ENCODE assay signal across 10 cellular contexts in genomic region chr9:14346301-14346721, GRCh38. TPM values are rescaled to one million over a fixed set of nuclear protein-coding genes. Genes with fewer than 3 reads are reported as not detected.
DNase-seq lines count a peak whose midpoint lies in the region; ATAC-seq and TF ChIP-seq lines count a peak whose summit lies in the region.
"Had no signal": no experiment of that assay in that cellular context is flagged by ENCODE, and none has a peak within 500 bp of the region (broad histone marks: within the 10 kb centered on the region; RNA-seq: fewer than 3 reads in every experiment).

No MANE protein-coding gene starts in this region.

- peaks cover 63% of the 10 kb centered on the region for H3K27me3 Mint-ChIP-seq in GM23338 (ENCODE audit: insufficient read depth, low read depth, poor library complexity)

- H3K9me3 Mint-ChIP-seq in GM23338: no peaks in the 10 kb centered on the region

- H3K4me3 Mint-ChIP-seq in GM23338: no peak overlapping the region

- H3K4me1 ChIP-seq in GM23338 (ENCODE audit: insufficient read depth): peaks cover 68% of the 10 kb centered on the region

- H4K20me1 ChIP-seq in GM23338 (replicated peaks; ENCODE audit: insufficient read depth): no peaks in the 10 kb centered on the region

- in situ Hi-C loops in GM13977 (cut with MboI; ENCODE audit: low pct_unique_long_range_greater_than_20kb, low sequenced_read_pairs, unreplicated experiment): no loop called here

- no peak overlapping the region for H3K27ac ChIP-seq in GM23338 (ENCODE audit: low read depth)

- no peaks in the 10 kb centered on the region for H3K36me3 Mint-ChIP-seq in GM23338 (ENCODE audit: low read depth)
- H3K36me3 Mint-ChIP-seq: naive thymus-derived CD4-positive, alpha-beta T cell had no signal

- H2AFZ ChIP-seq in GM23338: peak overlapping the region; percentile 90

- ATAC-seq in GM23338 (peak; percentile 0; the same call in 1 of the 3 replicates), HG02840 (IDR thresholded peaks at IDR 0.05; ENCODE audit: low FRiP score, unreplicated experiment) (no peak)
- ATAC-seq: naive thymus-derived CD4-positive, alpha-beta T cell had no signal

- no peaks in the 10 kb centered on the region for H3K79me2 ChIP-seq in GM23338 (replicated peaks; ENCODE audit: insufficient read depth)

- peaks cover 40% of the 10 kb centered on the region for H3K4me1 Mint-ChIP-seq in GM23338

- H3K27ac Mint-ChIP-seq in GM23338: 0 out of 2 replicates have a peak overlapping the region, but pooled peaks have one; percentile 25

- no peak for TF ChIP-seq CTCF in GM23338 (conservative IDR thresholded peaks at IDR 0.05; ENCODE audit: low read depth in 2 of 2)
- TF ChIP-seq CTCF in choroid plexus epithelial cell (conservative IDR thresholded peaks at IDR 0.05; ENCODE audit: low read depth, low read length): no peak
- TF ChIP-seq CTCF in retinal pigment epithelial cell (conservative IDR thresholded peaks at IDR 0.05; ENCODE audit: low read depth, low read length): no peak
- TF ChIP-seq CTCF in GM13977 (IDR thresholded peaks at IDR 0.05; ENCODE audit: extremely low read depth, insufficient read depth, missing control alignments): no peak

- H3K9me2 ChIP-seq in GM23338 (ENCODE audit: insufficient read depth): no peaks in the 10 kb centered on the region

- H3K4me3 ChIP-seq in GM23338 (peak overlapping the region; percentile 88), choroid plexus epithelial cell (ENCODE audit: low read depth, low read length) (peak overlapping the region; percentile 22), retinal pigment epithelial cell (ENCODE audit: low read length) (peak overlapping the region; percentile 49)

- no peaks in the 10 kb centered on the region for H3K36me3 ChIP-seq in GM23338 (ENCODE audit: insufficient read depth)

- peak overlapping the region; percentile 100 for H3K4me2 ChIP-seq in GM23338

- H3F3A ChIP-seq in GM23338 (replicated peaks; ENCODE audit: low read depth): peaks cover 14% of the 10 kb centered on the region

- peaks cover 98% of the 10 kb centered on the region for H3K27me3 ChIP-seq in GM23338 (ENCODE audit: insufficient read depth)

- DNase-seq in GM23338 (ENCODE audit: low spot score) (peak; percentile 75), choroid plexus epithelial cell (ENCODE audit: low read depth) (no peak), islet precursor cell (peak; percentile 61), retinal pigment epithelial cell (ENCODE audit: low read depth) (no peak), mucosa of gallbladder (ENCODE audit: low spot score) (no peak), GM13977 (ENCODE audit: low spot score) (no peak)
- no peak for DNase-seq in activated naive CD4-positive, alpha-beta T cell treated with Interleukin-2 at 50 U/mL for 16 hours
- DNase-seq: MV-4-11; naive thymus-derived CD4-positive, alpha-beta T cell had no signal

TF ChIP-seq in GM23338, 12 proteins besides CTCF, POLR2A, EP300 and RAD21:
- TF ChIP-seq, protein P1, sequence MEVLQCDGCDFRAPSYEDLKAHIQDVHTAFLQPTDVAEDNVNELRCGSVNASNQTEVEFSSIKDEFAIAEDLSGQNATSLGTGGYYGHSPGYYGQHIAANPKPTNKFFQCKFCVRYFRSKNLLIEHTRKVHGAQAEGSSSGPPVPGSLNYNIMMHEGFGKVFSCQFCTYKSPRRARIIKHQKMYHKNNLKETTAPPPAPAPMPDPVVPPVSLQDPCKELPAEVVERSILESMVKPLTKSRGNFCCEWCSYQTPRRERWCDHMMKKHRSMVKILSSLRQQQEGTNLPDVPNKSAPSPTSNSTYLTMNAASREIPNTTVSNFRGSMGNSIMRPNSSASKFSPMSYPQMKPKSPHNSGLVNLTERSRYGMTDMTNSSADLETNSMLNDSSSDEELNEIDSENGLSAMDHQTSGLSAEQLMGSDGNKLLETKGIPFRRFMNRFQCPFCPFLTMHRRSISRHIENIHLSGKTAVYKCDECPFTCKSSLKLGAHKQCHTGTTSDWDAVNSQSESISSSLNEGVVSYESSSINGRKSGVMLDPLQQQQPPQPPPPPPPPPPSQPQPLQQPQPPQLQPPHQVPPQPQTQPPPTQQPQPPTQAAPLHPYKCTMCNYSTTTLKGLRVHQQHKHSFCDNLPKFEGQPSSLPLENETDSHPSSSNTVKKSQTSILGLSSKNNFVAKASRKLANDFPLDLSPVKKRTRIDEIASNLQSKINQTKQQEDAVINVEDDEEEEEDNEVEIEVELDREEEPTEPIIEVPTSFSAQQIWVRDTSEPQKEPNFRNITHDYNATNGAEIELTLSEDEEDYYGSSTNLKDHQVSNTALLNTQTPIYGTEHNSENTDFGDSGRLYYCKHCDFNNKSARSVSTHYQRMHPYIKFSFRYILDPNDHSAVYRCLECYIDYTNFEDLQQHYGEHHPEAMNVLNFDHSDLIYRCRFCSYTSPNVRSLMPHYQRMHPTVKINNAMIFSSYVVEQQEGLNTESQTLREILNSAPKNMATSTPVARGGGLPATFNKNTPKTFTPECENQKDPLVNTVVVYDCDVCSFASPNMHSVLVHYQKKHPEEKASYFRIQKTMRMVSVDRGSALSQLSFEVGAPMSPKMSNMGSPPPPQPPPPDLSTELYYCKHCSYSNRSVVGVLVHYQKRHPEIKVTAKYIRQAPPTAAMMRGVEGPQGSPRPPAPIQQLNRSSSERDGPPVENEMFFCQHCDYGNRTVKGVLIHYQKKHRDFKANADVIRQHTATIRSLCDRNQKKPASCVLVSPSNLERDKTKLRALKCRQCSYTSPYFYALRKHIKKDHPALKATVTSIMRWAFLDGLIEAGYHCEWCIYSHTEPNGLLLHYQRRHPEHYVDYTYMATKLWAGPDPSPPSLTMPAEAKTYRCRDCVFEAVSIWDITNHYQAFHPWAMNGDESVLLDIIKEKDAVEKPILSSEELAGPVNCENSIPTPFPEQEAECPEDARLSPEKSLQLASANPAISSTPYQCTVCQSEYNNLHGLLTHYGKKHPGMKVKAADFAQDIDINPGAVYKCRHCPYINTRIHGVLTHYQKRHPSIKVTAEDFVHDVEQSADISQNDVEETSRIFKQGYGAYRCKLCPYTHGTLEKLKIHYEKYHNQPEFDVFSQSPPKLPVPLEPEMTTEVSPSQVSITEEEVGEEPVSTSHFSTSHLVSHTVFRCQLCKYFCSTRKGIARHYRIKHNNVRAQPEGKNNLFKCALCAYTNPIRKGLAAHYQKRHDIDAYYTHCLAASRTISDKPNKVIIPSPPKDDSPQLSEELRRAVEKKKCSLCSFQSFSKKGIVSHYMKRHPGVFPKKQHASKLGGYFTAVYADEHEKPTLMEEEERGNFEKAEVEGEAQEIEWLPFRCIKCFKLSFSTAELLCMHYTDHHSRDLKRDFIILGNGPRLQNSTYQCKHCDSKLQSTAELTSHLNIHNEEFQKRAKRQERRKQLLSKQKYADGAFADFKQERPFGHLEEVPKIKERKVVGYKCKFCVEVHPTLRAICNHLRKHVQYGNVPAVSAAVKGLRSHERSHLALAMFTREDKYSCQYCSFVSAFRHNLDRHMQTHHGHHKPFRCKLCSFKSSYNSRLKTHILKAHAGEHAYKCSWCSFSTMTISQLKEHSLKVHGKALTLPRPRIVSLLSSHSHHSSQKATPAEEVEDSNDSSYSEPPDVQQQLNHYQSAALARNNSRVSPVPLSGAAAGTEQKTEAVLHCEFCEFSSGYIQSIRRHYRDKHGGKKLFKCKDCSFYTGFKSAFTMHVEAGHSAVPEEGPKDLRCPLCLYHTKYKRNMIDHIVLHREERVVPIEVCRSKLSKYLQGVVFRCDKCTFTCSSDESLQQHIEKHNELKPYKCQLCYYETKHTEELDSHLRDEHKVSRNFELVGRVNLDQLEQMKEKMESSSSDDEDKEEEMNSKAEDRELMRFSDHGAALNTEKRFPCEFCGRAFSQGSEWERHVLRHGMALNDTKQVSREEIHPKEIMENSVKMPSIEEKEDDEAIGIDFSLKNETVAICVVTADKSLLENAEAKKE (CRISPR knock-in tag; IDR thresholded peaks at IDR 0.05): no peak
- TF ChIP-seq POLR2AphosphoS5 (IDR thresholded peaks at IDR 0.05; ENCODE audit: low read depth) (peak; percentile 17; the same call in 1 of the 2 replicates), CREB1 (CRISPR knock-in tag; IDR thresholded peaks at IDR 0.05; ENCODE audit: low read depth) (peak; percentile 87)

RNA-seq across cellular contexts. Expression of gene NFIB, which starts 32.4 kb away (rescaled TPM):
- total RNA-seq in GM23338 (2014; rRNA removed; shearing (Covaris generic)): 2.6 and 4.7 TPM in 2 replicates
- polyA plus RNA-seq in GM23338 (2016; fragmentation: Nextera tagmentation; extraction: Ambion mirVana): 2.4 and 3.9 TPM in 2 replicates
- total RNA-seq in mucosa of gallbladder: 116 TPM
- polyA plus RNA-seq: naive thymus-derived CD4-positive, alpha-beta T cell had no signal

Comparison
In these comparisons a context has a peak if more than half of its experiments do, and no peak if none do; other contexts are left out.
1. DNase-seq: peak in GM23338 (single experiment) and islet precursor cell (single experiment); none in choroid plexus epithelial cell (single experiment), retinal pigment epithelial cell (single experiment), mucosa of gallbladder (single experiment), GM13977 (single experiment) and activated naive CD4-positive, alpha-beta T cell treated with Interleukin-2 at 50 U/mL for 16 hours (single experiment).
2. H3K4me3 ChIP-seq: peak in every context shown above with its lines; median percentile 88 in GM23338; 49 in retinal pigment epithelial cell; 22 in choroid plexus epithelial cell.
3. RNA of gene NFIB, which starts 32.4 kb away (total RNA-seq): 116 TPM in mucosa of gallbladder (single experiment); 2.6 to 4.7 TPM in GM23338; every median in the first group is over 10 times any median in the second.